Comparison of ENCODE assay signal across 8 cellular contexts in the genomic region with DNA sequence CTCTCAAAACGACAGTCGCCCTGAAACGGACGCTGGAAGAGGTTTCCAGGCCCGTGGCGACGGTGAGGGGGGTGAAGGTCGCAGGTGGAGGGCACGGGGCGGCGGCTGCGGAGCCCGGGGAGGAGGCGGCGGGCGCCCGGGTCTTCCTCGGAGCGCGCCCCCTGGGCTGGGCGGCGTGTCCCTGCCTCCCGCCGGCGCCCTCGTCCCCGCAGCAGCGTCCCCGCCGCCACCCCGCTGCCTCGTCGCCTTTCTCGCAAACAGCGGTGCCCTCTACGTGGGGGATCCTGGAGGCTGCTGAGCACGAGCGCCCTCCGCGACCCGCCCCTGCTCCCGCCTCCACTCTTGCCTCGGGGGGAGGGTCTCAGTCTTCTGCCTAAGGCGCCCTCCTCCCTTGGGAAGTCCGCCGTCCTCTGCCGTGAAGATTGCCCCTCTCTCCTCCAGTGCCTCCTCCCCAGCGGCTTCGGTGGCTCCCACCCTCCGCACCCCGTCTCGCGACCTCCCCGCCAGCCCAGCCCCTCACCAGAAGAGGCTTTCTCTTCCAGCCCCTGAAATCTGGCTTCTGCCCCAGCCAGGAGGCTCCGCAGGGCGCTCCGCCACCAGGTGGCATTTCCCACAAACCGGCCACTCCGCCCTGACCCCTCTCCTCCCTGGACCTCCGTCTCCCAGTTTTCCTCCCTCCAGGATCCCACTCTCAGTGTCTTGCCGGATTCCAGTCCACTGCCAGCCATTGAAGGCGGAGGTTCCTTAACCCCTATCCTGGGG.
A peak's percentile ranks its signal among the peaks of the same experiment; 100 is the strongest.
DNase-seq lines count a peak whose midpoint lies in the region; ATAC-seq and TF ChIP-seq lines count a peak whose summit lies in the region.

No MANE protein-coding gene starts in this region.

- intact Hi-C loops in psoas muscle (cut with DNase I), result loop anchor here in 1 of 2 donors (10.0 kb wide), 1 partner anchor 262 kb away; no protein-coding TSS in a partner anchor

- H3K4me1 Mint-ChIP-seq in activated CD8-positive, alpha-beta T cell treated with anti-CD3 and anti-CD28 coated beads, Interleukin-2, amount 10 ng/mL, durations not matched to agents 7 days and 5 days (ENCODE audit: low read depth), result peaks cover 26% of the 10 kb centered on the region
- peaks cover 28% of the 10 kb centered on the region for H3K4me1 Mint-ChIP-seq in glutamatergic neuron (ENCODE audit: low read depth, unreplicated experiment)

- H3K27me3 Mint-ChIP-seq in activated CD8-positive, alpha-beta T cell treated with anti-CD3 and anti-CD28 coated beads, Interleukin-2, amount 10 ng/mL, durations not matched to agents 7 days and 5 days (ENCODE audit: low read depth), result no peaks in the 10 kb centered on the region
- H3K27me3 Mint-ChIP-seq in glutamatergic neuron (ENCODE audit: unreplicated experiment), result peaks cover 11% of the 10 kb centered on the region

- no peak overlapping the region for H3K27ac ChIP-seq in psoas muscle

- POLR2A ChIA-PET in GM10248 (lab: Yijun Ruan, JAX), result no interaction called here
- POLR2A ChIA-PET in activated CD8-positive, alpha-beta T cell treated with anti-CD3 and anti-CD28 coated beads, Interleukin-2, amount 10 ng/mL, durations not matched to agents 7 days and 5 days (lab: Charles Lee), result no interaction called here

- H3K9me3 ChIP-seq in psoas muscle, result no peaks in the 10 kb centered on the region

- TF ChIP-seq CTCF in GM10248 (IDR thresholded peaks at IDR 0.05; ENCODE audit: control extremely low read depth, extremely low read depth, low read depth, missing control alignments), result peak; percentile 24
- no peak for TF ChIP-seq CTCF in glutamatergic neuron (IDR thresholded peaks at IDR 0.05; ENCODE audit: partially characterized antibody, unreplicated experiment)
- TF ChIP-seq CTCF in psoas muscle (IDR thresholded peaks at IDR 0.05), result no peak

- no peaks in the 10 kb centered on the region for H3K9me3 Mint-ChIP-seq in activated CD8-positive, alpha-beta T cell treated with anti-CD3 and anti-CD28 coated beads, Interleukin-2, amount 10 ng/mL, durations not matched to agents 7 days and 5 days (ENCODE audit: insufficient read depth)
- peaks cover 8% of the 10 kb centered on the region for H3K9me3 Mint-ChIP-seq in glutamatergic neuron (ENCODE audit: unreplicated experiment)

- H3K27ac Mint-ChIP-seq in activated CD8-positive, alpha-beta T cell treated with anti-CD3 and anti-CD28 coated beads, Interleukin-2, amount 10 ng/mL, durations not matched to agents 7 days and 5 days, result peak overlapping the region; percentile 32
- H3K27ac Mint-ChIP-seq in glutamatergic neuron (ENCODE audit: unreplicated experiment), result peak overlapping the region; percentile 94

- peaks cover 5% of the 10 kb centered on the region for H3K4me1 ChIP-seq in psoas muscle

- no peaks in the 10 kb centered on the region for H3K36me3 Mint-ChIP-seq in activated CD8-positive, alpha-beta T cell treated with anti-CD3 and anti-CD28 coated beads, Interleukin-2, amount 10 ng/mL, durations not matched to agents 7 days and 5 days (ENCODE audit: low read depth)
- no peaks in the 10 kb centered on the region for H3K36me3 Mint-ChIP-seq in glutamatergic neuron (ENCODE audit: unreplicated experiment)

- CTCF ChIA-PET in GM10248 (lab: Yijun Ruan, JAX), result interaction anchor here (1.5 to 1.6 kb wide), 3 partner anchors 16 to 37 kb away, joined by 3 to 6 read pairs (median 4); no protein-coding TSS in a partner anchor
- CTCF ChIA-PET in activated CD8-positive, alpha-beta T cell treated with anti-CD3 and anti-CD28 coated beads, Interleukin-2, amount 10 ng/mL, durations not matched to agents 7 days and 5 days (lab: Charles Lee), result interaction anchor here (1.6 kb wide), 1 partner anchor 139 kb away, joined by 7 read pairs; no protein-coding TSS in a partner anchor

- DNase-seq in GM10248 (ENCODE audit: extremely low spot score), result no peak
- peak; percentile 29 for DNase-seq in activated CD8-positive, alpha-beta T cell treated with anti-CD3 and anti-CD28 coated beads, Interleukin-2, amount 10 ng/mL, durations not matched to agents 7 days and 5 days
- DNase-seq in glutamatergic neuron, result peak; percentile 69
- DNase-seq in psoas muscle, result no peak
- no peak for DNase-seq in kidney glomerular epithelial cell (lab: John Stamatoyannopoulos, UW)
- no peak for DNase-seq in cerebellar cortex (ENCODE audit: low spot score)
- no peak for DNase-seq in AG08395 (ENCODE audit: low spot score)

- ATAC-seq in activated CD8-positive, alpha-beta T cell treated with anti-CD3 and anti-CD28 coated beads, Interleukin-2, amount 10 ng/mL, durations not matched to agents 7 days and 5 days, result peak; percentile 63
- ATAC-seq in psoas muscle (peak in 1 of 4 donors; percentile 40), HG02981 (IDR thresholded peaks at IDR 0.05; ENCODE audit: unreplicated experiment) (no peak)

- no peaks in the 10 kb centered on the region for H3K27me3 ChIP-seq in psoas muscle (ENCODE audit: insufficient read depth in 3 of 3, low read length in 2 of 3)

- peak overlapping the region; percentile 65 for H3K4me3 Mint-ChIP-seq in activated CD8-positive, alpha-beta T cell treated with anti-CD3 and anti-CD28 coated beads, Interleukin-2, amount 10 ng/mL, durations not matched to agents 7 days and 5 days
- peak overlapping the region; percentile 81 for H3K4me3 Mint-ChIP-seq in glutamatergic neuron (ENCODE audit: unreplicated experiment)

- peak overlapping the region; percentile 51 for H3K4me3 ChIP-seq in psoas muscle

- no peaks in the 10 kb centered on the region for H3K36me3 ChIP-seq in psoas muscle (ENCODE audit: insufficient read depth in 1 of 2, low read depth in 1 of 2)

- 29 to 47% (median 34%) methylated on average over 24 to 62 of the region's 62 CpGs for WGBS in psoas muscle, 3 donors

Comparison
In these comparisons a context has a peak if more than half of its experiments do, and no peak if none do; other contexts are left out.
1. DNase-seq: peak in activated CD8-positive, alpha-beta T cell treated with anti-CD3 and anti-CD28 coated beads, Interleukin-2, amount 10 ng/mL, durations not matched to agents 7 days and 5 days (single experiment) and glutamatergic neuron (single experiment); none in GM10248 (single experiment), psoas muscle (0 of 2), kidney glomerular epithelial cell (single experiment), cerebellar cortex (single experiment) and AG08395 (single experiment).